In genomic region chr11:77508031-77508430, GRCh38 we compare ENCODE assay signal across 17 cellular contexts. TPM values are rescaled to one million over a fixed set of nuclear protein-coding genes. Genes with fewer than 3 reads are reported as not detected.
DNase-seq lines count a peak whose midpoint lies in the region; ATAC-seq and TF ChIP-seq lines count a peak whose summit lies in the region.
"Had no signal": no experiment of that assay in that cellular context is flagged by ENCODE, and none has a peak within 500 bp of the region (broad histone marks: within the 10 kb centered on the region; RNA-seq: fewer than 3 reads in every experiment).

No MANE protein-coding gene starts in this region.

- TF ChIP-seq CTCF in BJ (IDR thresholded peaks at IDR 0.05; ENCODE audit: insufficient read depth, low read depth, low read length) (0 out of 2 replicates have a peak, but pooled peaks have one; percentile 8), endodermal cell (conservative IDR thresholded peaks at IDR 0.05) (peak; percentile 41), neural crest cell (conservative IDR thresholded peaks at IDR 0.05) (peak; percentile 26)

- no peak overlapping the region for H3K4me3 Mint-ChIP-seq in endodermal cell
- H3K4me3 Mint-ChIP-seq in neural crest cell = no peak overlapping the region

- H3K9me3 ChIP-seq in endodermal cell (ENCODE audit: control insufficient read depth, low read length) = no peaks in the 10 kb centered on the region
- H3K9me3 ChIP-seq: BLaER1 had no signal

- H3K27ac Mint-ChIP-seq in endodermal cell (no peak overlapping the region), neural crest cell (ENCODE audit: unreplicated experiment) (no peak overlapping the region)

- ATAC-seq in GM18520 (IDR thresholded peaks at IDR 0.05; ENCODE audit: unreplicated experiment) = no peak

- no peak for DNase-seq in BJ (ENCODE audit: low read depth)
- peak; percentile 19 for DNase-seq in HT-29 (ENCODE audit: low spot score)
- DNase-seq in endodermal cell = no peak
- no peak for DNase-seq in neural crest cell (ENCODE audit: low read depth, low spot score)
- no peak for DNase-seq in caudate nucleus (lab: John Stamatoyannopoulos, UW)
- DNase-seq in T-helper 1 cell = no peak
- DNase-seq: ACHN, EL, Karpas-422, NCI-H1417 treated with DMSO at 0.1 percent for 48 hours, NCI-H2029, NCI-H2171 treated with DMSO at 0.1 percent for 48 hours, NCI-H510A, SHP77 treated with DMSO at 0.1 percent for 48 hours, SW 1271 had no signal

- CTCF ChIA-PET in BJ (lab: Yijun Ruan, JAX) = interaction anchor here (1.4 kb wide), 1 partner anchor 8 kb away, joined by 4 read pairs; no protein-coding TSS in a partner anchor

- peaks cover 6% of the 10 kb centered on the region; the same call in 1 of the 2 replicates for H3K27me3 ChIP-seq in BJ (ENCODE audit: control insufficient read depth, insufficient read depth, low read length)
- no peaks in the 10 kb centered on the region for H3K27me3 ChIP-seq in endodermal cell (ENCODE audit: control insufficient read depth, insufficient read depth, low read length, poor library complexity, severe bottlenecking)
- H3K27me3 ChIP-seq: BLaER1 had no signal

- H3K36me3 Mint-ChIP-seq in endodermal cell (ENCODE audit: low read depth) (no peaks in the 10 kb centered on the region), neural crest cell (ENCODE audit: low read depth) (no peaks in the 10 kb centered on the region)

- H3K9ac ChIP-seq in endodermal cell (ENCODE audit: extremely low read depth, low read length, poor library complexity, severe bottlenecking) = no peak overlapping the region
- H3K9ac ChIP-seq: BLaER1 had no signal

- no peaks in the 10 kb centered on the region for H3K36me3 ChIP-seq in BJ (ENCODE audit: control insufficient read depth, insufficient read depth, low read length)
- no peaks in the 10 kb centered on the region for H3K36me3 ChIP-seq in endodermal cell (ENCODE audit: control insufficient read depth, insufficient read depth, low read length)
- H3K36me3 ChIP-seq: BLaER1 had no signal

- H3K4me3 ChIP-seq in BJ (ENCODE audit: low read depth, low read length) (no peak overlapping the region), endodermal cell (ENCODE audit: low read length) (no peak overlapping the region)
- H3K4me3 ChIP-seq: BLaER1 had no signal

- POLR2A ChIA-PET in BJ (lab: Charles Lee) = no interaction called here

- H3K27me3 Mint-ChIP-seq in endodermal cell (ENCODE audit: insufficient read depth) = peaks cover 2% of the 10 kb centered on the region
- H3K27me3 Mint-ChIP-seq in neural crest cell (ENCODE audit: low read depth) = no peaks in the 10 kb centered on the region

- no peak overlapping the region for H3K27ac ChIP-seq in endodermal cell (ENCODE audit: low read depth, low read length)
- no peak overlapping the region for H3K27ac ChIP-seq in caudate nucleus (ENCODE audit: low read depth, low read length)
- H3K27ac ChIP-seq: BLaER1 had no signal

- H3K4me1 Mint-ChIP-seq in endodermal cell = peaks cover 2% of the 10 kb centered on the region
- H3K4me1 Mint-ChIP-seq in neural crest cell = no peaks in the 10 kb centered on the region

- H3K9me3 Mint-ChIP-seq in endodermal cell (peaks cover 9% of the 10 kb centered on the region), neural crest cell (peaks cover 3% of the 10 kb centered on the region)

- H3K4me1 ChIP-seq in endodermal cell (ENCODE audit: control insufficient read depth, insufficient read depth, low read length) = no peaks in the 10 kb centered on the region
- H3K4me1 ChIP-seq: BLaER1 had no signal

- WGBS in endodermal cell (ENCODE audit: insufficient coverage in 1 of 2, insufficient read length in 1 of 2), 2 experiments = 88 to 100% methylated on average over 1 to 2 of the region's 2 CpGs

RNA-seq across cellular contexts. Expression of gene PAK1, which starts 34.1 kb away (rescaled TPM):
- polyA plus RNA-seq in BJ (2011; rRNA removed) = 62.3 and 66.3 TPM in 2 replicates
- polyA minus RNA-seq in BJ (2011; rRNA and poly(A)+ RNA removed) = 43.9 and 59.3 TPM in 2 replicates
- total RNA-seq in HT-29 (2014; rRNA removed; shearing (Covaris generic)) = 64.3 and 71.5 TPM in 2 replicates
- 10 to 100 TPM; 91.3 to 94.9 TPM for total RNA-seq in endodermal cell
- polyA plus RNA-seq in endodermal cell (2013, experiment 1 of 2) = 77.0 TPM
- polyA plus RNA-seq in endodermal cell (2013, experiment 2 of 2) = 66.0 TPM
- 60.5 and 67.7 TPM in 2 replicates for total RNA-seq in neural crest cell
